Comparison of ENCODE assay signal across 25 cellular contexts in genomic region chr9:82777366-82777765, GRCh38.
DNase-seq lines count a peak whose midpoint lies in the region; TF ChIP-seq lines count a peak whose summit lies in the region.
"Had no signal": no experiment of that assay in that cellular context is flagged by ENCODE, and none has a peak within 500 bp of the region (broad histone marks: within the 10 kb centered on the region; RNA-seq: fewer than 3 reads in every experiment).

No MANE protein-coding gene starts in this region.

- 44 to 72% methylated on average over 2 to 3 of the region's 3 CpGs for WGBS in esophagus squamous epithelium, 2 donors

- DNase-seq in A673 (ENCODE audit: low spot score) (peak; percentile 6), NCI-H82 treated with DMSO at 0.1 percent for 48 hours (lab: John Stamatoyannopoulos, UW; ENCODE audit: unreplicated experiment) (peak; percentile 18), osteoblast (ENCODE audit: insufficient read length, low spot score, missing footprints) (peak; percentile 75), retinal pigment epithelial cell (ENCODE audit: low read depth) (peak; percentile 8), NCI-H1417 (lab: John Stamatoyannopoulos, UW) (no peak), esophagus squamous epithelium (lab: John Stamatoyannopoulos, UW) (no peak), retina (no peak)
- DNase-seq: ACHN; BE2C; C1 segment of cervical spinal cord; CD4-positive, alpha-beta memory T cell; CD4-positive, CD25-positive, alpha-beta regulatory T cell; CD8-positive, alpha-beta memory T cell; COR-L47; DMS 273 treated with DMSO at 0.1 percent for 48 hours; DMS153; DMS53; DMS79; DND-41; EL; GDM1 had no signal

- no peak overlapping the region for H3K4me2 ChIP-seq in osteoblast (ENCODE audit: insufficient read depth, low read length)
- H3K4me2 ChIP-seq: A549, BLaER1 had no signal

- no peak overlapping the region for H3K4me3 ChIP-seq in A673 (ENCODE audit: low read depth, low read length, poor library complexity, severe bottlenecking)
- no peak overlapping the region for H3K4me3 ChIP-seq in osteoblast (ENCODE audit: insufficient read depth, low read length)
- no peak overlapping the region for H3K4me3 ChIP-seq in retinal pigment epithelial cell (ENCODE audit: low read length)
- no peak overlapping the region for H3K4me3 ChIP-seq in esophagus squamous epithelium
- H3K4me3 ChIP-seq: A549, BLaER1, GM12878 had no signal

- CTCF ChIA-PET in A673 (lab: Charles Lee) = no interaction called here

- no peak for TF ChIP-seq POLR2A in esophagus squamous epithelium (IDR thresholded peaks at IDR 0.05)

- H3K27ac ChIP-seq in A673 (ENCODE audit: low read depth, low read length, poor library complexity, severe bottlenecking) (no peak overlapping the region), osteoblast (ENCODE audit: low read depth, low read length) (no peak overlapping the region), esophagus squamous epithelium (no peak overlapping the region)
- H3K27ac ChIP-seq: 22Rv1, A549, BLaER1 had no signal

- H3K79me2 ChIP-seq in osteoblast (ENCODE audit: insufficient read depth, low read length) = no peaks in the 10 kb centered on the region

- H3K9me3 ChIP-seq in A673 (ENCODE audit: low read depth, low read length, poor library complexity, severe bottlenecking) = no peaks in the 10 kb centered on the region
- H3K9me3 ChIP-seq in osteoblast (ENCODE audit: low read depth, low read length) = no peaks in the 10 kb centered on the region
- no peaks in the 10 kb centered on the region for H3K9me3 ChIP-seq in esophagus squamous epithelium
- H3K9me3 ChIP-seq: BE2C had no signal

- BruUV-seq in A673 (replicated peaks; lab: Mats Ljungman, UMichigan) = no TSS peak

- POLR2A ChIA-PET in A673 (lab: Charles Lee; ENCODE audit: low non-redundant PET) = no interaction called here

- no peaks in the 10 kb centered on the region for H4K20me1 ChIP-seq in osteoblast (ENCODE audit: insufficient read depth, low read length)
- H4K20me1 ChIP-seq: BLaER1 had no signal

- H3K36me3 ChIP-seq in A673 (ENCODE audit: insufficient read depth, low read length, poor library complexity, severe bottlenecking) = no peaks in the 10 kb centered on the region
- no peaks in the 10 kb centered on the region for H3K36me3 ChIP-seq in osteoblast (ENCODE audit: insufficient read depth, low read length)
- no peaks in the 10 kb centered on the region for H3K36me3 ChIP-seq in esophagus squamous epithelium
- H3K36me3 ChIP-seq: BE2C, BLaER1 had no signal

- H2AFZ ChIP-seq in osteoblast (ENCODE audit: low read length) = no peak overlapping the region

- intact Hi-C loops in A673 (cut with micrococcal nuclease; ENCODE audit: unreplicated experiment) (no loop called here), esophagus squamous epithelium (cut with DNase I) (no loop called here)

- no peak for TF ChIP-seq CTCF in A673 (conservative IDR thresholded peaks at IDR 0.05; ENCODE audit: low read depth, low read length)
- TF ChIP-seq CTCF in osteoblast (IDR thresholded peaks at IDR 0.05; ENCODE audit: extremely low read depth, low read depth, low read length) = no peak
- TF ChIP-seq CTCF in retinal pigment epithelial cell (conservative IDR thresholded peaks at IDR 0.05; ENCODE audit: low read depth, low read length) = no peak
- no peak for TF ChIP-seq CTCF in esophagus squamous epithelium (IDR thresholded peaks at IDR 0.05)

- no peaks in the 10 kb centered on the region for H3K4me1 ChIP-seq in A673 (ENCODE audit: insufficient read depth, low read length, poor library complexity, severe bottlenecking)
- no peaks in the 10 kb centered on the region for H3K4me1 ChIP-seq in osteoblast (ENCODE audit: insufficient read depth, low read length)
- no peaks in the 10 kb centered on the region for H3K4me1 ChIP-seq in esophagus squamous epithelium
- H3K4me1 ChIP-seq: A549, BE2C had no signal

- H3K27me3 ChIP-seq in A673 (replicated peaks; ENCODE audit: insufficient read depth, low read depth, low read length, poor library complexity) (no peaks in the 10 kb centered on the region), osteoblast (ENCODE audit: insufficient read depth, low read length) (no peaks in the 10 kb centered on the region), esophagus squamous epithelium (no peaks in the 10 kb centered on the region)
- H3K27me3 ChIP-seq: BE2C, BLaER1 had no signal

Comparison
In these comparisons a context has a peak if more than half of its experiments do, and no peak if none do; other contexts are left out.
1. DNase-seq: peak in A673 (single experiment), NCI-H82 treated with DMSO at 0.1 percent for 48 hours (single experiment), osteoblast (single experiment) and retinal pigment epithelial cell (single experiment); none in NCI-H1417 (0 of 3), esophagus squamous epithelium (single experiment) and retina (single experiment).